8 cellular contexts compared by ENCODE assay signal in genomic region chr6:148565931-148566663, GRCh38.
DNase-seq lines count a peak whose midpoint lies in the region; ATAC-seq and TF ChIP-seq lines count a peak whose summit lies in the region.

No MANE protein-coding gene starts in this region.

- TF ChIP-seq CTCF in AG09319 (IDR thresholded peaks at IDR 0.05; ENCODE audit: low read depth, low read length) (no peak), RWPE1 (conservative IDR thresholded peaks at IDR 0.05; ENCODE audit: low read depth) (no peak), gastroesophageal sphincter (IDR thresholded peaks at IDR 0.05) (no peak), tibial artery (IDR thresholded peaks at IDR 0.05) (no peak), colonic mucosa (IDR thresholded peaks at IDR 0.05) (no peak)

- POLR2A ChIA-PET in RWPE1 (lab: Yijun Ruan, JAX; ENCODE audit: low non-redundant PET), result no interaction called here

- no peak overlapping the region for H3K9ac ChIP-seq in colonic mucosa (ENCODE audit: low read depth in 2 of 2, low read length in 2 of 2)

- H3K27ac ChIP-seq in RWPE1, result no peak overlapping the region
- no peak overlapping the region for H3K27ac ChIP-seq in gastroesophageal sphincter
- peak overlapping the region; percentile 4 to 33 for H3K27ac ChIP-seq in tibial artery
- no peak overlapping the region for H3K27ac ChIP-seq in colonic mucosa

- H3K27me3 ChIP-seq in gastroesophageal sphincter, result no peaks in the 10 kb centered on the region
- no peaks in the 10 kb centered on the region for H3K27me3 ChIP-seq in tibial artery
- H3K27me3 ChIP-seq in colonic mucosa, result no peaks in the 10 kb centered on the region

- TF ChIP-seq EP300 in gastroesophageal sphincter (IDR thresholded peaks at IDR 0.05), result no peak

- WGBS in gastroesophageal sphincter (ENCODE audit: low coverage in 1 of 2), 2 donors, result 76 to 78% methylated on average over 9 to 11 of the region's 12 CpGs

- ATAC-seq in GM21529 (IDR thresholded peaks at IDR 0.05; ENCODE audit: unreplicated experiment) (peak; percentile 70), gastroesophageal sphincter (peak; percentile 19)

- CTCF ChIA-PET in RWPE1 (lab: Yijun Ruan, JAX), result no interaction called here

- H3K9me3 ChIP-seq in gastroesophageal sphincter (no peaks in the 10 kb centered on the region), tibial artery (no peaks in the 10 kb centered on the region), colonic mucosa (no peaks in the 10 kb centered on the region)

- no peaks in the 10 kb centered on the region for H3K36me3 ChIP-seq in gastroesophageal sphincter
- no peaks in the 10 kb centered on the region for H3K36me3 ChIP-seq in tibial artery
- H3K36me3 ChIP-seq in colonic mucosa, result no peaks in the 10 kb centered on the region

- DNase-seq in AG09319 (ENCODE audit: extremely low read depth, low read depth) (peak; percentile 59), RWPE1 (ENCODE audit: low spot score) (peak; percentile 34), tibial artery (peak; percentile 59 to 80), NCI-H1694 (lab: John Stamatoyannopoulos, UW) (no peak), colonic mucosa (no peak), erythroblast (lab: John Stamatoyannopoulos, UW) (no peak)

- intact Hi-C loops in tibial artery (cut with DNase I; ENCODE audit: low total_unique reads) (no loop called here), colonic mucosa (cut with DNase I) (no loop called here)

- TF ChIP-seq POLR2A in gastroesophageal sphincter (IDR thresholded peaks at IDR 0.05) (no peak), erythroblast (IDR thresholded peaks at IDR 0.05; ENCODE audit: low read length) (no peak)

- H3K4me1 ChIP-seq in gastroesophageal sphincter (no peaks in the 10 kb centered on the region), tibial artery (peaks cover 0 to 21% (median 13%) of the 10 kb centered on the region in 4 donors), colonic mucosa (no peaks in the 10 kb centered on the region)

- H3K4me3 ChIP-seq in gastroesophageal sphincter, result no peak overlapping the region
- H3K4me3 ChIP-seq in tibial artery, result peak overlapping the region; percentile 7 to 12
- H3K4me3 ChIP-seq in colonic mucosa, result no peak overlapping the region

Comparison
In these comparisons a context has a peak if more than half of its experiments do, and no peak if none do; other contexts are left out.
1. DNase-seq: peak in AG09319 (single experiment), RWPE1 (single experiment) and tibial artery (2 of 2); none in NCI-H1694 (single experiment), colonic mucosa (single experiment) and erythroblast (0 of 2).
2. H3K27ac ChIP-seq: peak in tibial artery (2 of 2); none in RWPE1 (single experiment), gastroesophageal sphincter (0 of 4) and colonic mucosa (single experiment).
3. H3K4me3 ChIP-seq: peak in tibial artery (2 of 2); none in gastroesophageal sphincter (0 of 2) and colonic mucosa (single experiment).